ENCODE assay signal across 1 cellular context in the genomic region with DNA sequence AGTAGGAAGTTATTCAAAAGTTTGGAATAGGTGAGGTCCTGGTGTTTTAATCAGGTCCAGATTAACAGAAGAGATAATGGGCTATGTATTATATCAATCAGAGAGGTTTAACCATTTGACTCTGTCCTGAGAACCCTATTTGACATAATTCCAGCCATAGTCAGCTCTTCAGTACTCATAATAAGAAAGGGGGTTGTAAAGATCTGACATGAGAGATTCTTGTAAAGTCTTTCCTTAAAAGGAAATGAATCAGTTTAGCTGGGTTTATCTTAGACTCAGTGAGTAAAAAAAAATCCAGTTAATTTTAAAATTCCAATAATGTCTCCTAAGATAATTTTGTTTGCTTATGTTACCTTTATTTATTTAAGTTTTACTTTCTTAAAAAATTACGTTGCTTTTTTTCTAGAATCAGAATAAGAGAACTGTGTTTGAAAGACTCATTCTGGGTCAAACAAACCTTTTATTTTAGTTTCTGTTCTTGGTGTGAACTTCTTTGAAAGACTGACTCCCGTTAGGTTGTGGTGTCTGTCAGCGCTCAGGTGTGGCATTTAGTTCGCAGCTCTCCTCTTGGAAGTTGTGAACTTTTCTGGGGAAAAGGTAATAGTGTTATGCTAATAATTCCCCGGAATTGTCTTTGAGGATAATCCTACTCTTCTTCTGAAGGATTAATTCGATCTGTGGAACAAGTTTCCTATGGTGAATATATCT.
TF ChIP-seq lines count a peak whose summit lies in the region.

No MANE protein-coding gene starts in this region.

TF ChIP-seq in IMR-90, 13 proteins besides CTCF, POLR2A, EP300 and RAD21:
- TF ChIP-seq BHLHE40 (IDR thresholded peaks at IDR 0.05; ENCODE audit: low read depth, low read length): no peak
- no peak for TF ChIP-seq SMC3 (IDR thresholded peaks at IDR 0.05; ENCODE audit: low read depth, low read length)
- TF ChIP-seq, protein P1, sequence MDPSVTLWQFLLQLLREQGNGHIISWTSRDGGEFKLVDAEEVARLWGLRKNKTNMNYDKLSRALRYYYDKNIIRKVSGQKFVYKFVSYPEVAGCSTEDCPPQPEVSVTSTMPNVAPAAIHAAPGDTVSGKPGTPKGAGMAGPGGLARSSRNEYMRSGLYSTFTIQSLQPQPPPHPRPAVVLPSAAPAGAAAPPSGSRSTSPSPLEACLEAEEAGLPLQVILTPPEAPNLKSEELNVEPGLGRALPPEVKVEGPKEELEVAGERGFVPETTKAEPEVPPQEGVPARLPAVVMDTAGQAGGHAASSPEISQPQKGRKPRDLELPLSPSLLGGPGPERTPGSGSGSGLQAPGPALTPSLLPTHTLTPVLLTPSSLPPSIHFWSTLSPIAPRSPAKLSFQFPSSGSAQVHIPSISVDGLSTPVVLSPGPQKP (IDR thresholded peaks at IDR 0.05; ENCODE audit: borderline replicate concordance, low read depth, low read length): no peak
- TF ChIP-seq MXI1 (IDR thresholded peaks at IDR 0.05; ENCODE audit: borderline replicate concordance, low read depth, low read length): no peak
- TF ChIP-seq RCOR1 (IDR thresholded peaks at IDR 0.05; ENCODE audit: insufficient replicate concordance, low read length): no peak
- TF ChIP-seq CEBPB (IDR thresholded peaks at IDR 0.05; ENCODE audit: low read depth, low read length): no peak
TF ChIP-seq in IMR-90: peak in this region for 0.
